In the genomic region with DNA sequence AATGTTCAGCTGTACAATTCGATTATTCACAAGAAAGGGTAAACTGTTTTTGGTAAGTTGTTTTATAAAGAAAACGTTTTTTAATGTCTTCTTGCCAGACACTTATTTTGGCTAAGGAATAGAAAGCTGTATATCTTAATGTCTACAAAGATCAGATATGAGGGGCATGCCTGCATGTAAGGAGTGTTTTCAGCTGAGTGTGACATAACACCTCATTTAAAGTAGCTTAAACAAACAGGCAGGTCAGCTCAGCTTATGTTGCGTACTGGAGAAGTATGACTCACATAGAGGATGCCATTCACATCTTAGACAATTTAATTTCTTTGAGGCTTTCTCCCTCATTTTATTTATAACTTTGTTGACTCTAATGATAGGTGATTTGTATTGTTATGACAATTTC, we compare ENCODE assay signal across 21 cellular contexts. TPM values are rescaled to one million over a fixed set of nuclear protein-coding genes. Genes with fewer than 3 reads are reported as not detected.
DNase-seq lines count a peak whose midpoint lies in the region; ATAC-seq and TF ChIP-seq lines count a peak whose summit lies in the region.
"Had no signal": no experiment of that assay in that cellular context is flagged by ENCODE, and none has a peak within 500 bp of the region (broad histone marks: within the 10 kb centered on the region; RNA-seq: fewer than 3 reads in every experiment).

No MANE protein-coding gene starts in this region.

- peaks cover 2% of the 10 kb centered on the region for H3K27me3 ChIP-seq in fibroblast of lung (ENCODE audit: control insufficient read depth, insufficient read depth, low read length)
- H3K27me3 ChIP-seq: right atrium auricular region had no signal

- no peak overlapping the region for H3K4me3 Mint-ChIP-seq in T-helper 17 cell
- H3K4me3 Mint-ChIP-seq in nephron progenitor cell, result no peak overlapping the region
- H3K4me3 Mint-ChIP-seq: activated CD4-positive, alpha-beta T cell treated with anti-CD3 and anti-CD28 coated beads for 36 hours; CD4-positive, alpha-beta memory T cell; neural crest cell had no signal

- no peak overlapping the region for H3K9ac ChIP-seq in fibroblast of lung (ENCODE audit: insufficient read depth, low read length)

- no peak overlapping the region for H3K4me2 ChIP-seq in fibroblast of lung (ENCODE audit: extremely low read depth, insufficient read depth, low read length)

- no peak for TF ChIP-seq CTCF in fibroblast of lung (conservative IDR thresholded peaks at IDR 0.05 in 1 of 2, IDR thresholded peaks at IDR 0.05 in 1 of 2; ENCODE audit: low read depth in 1 of 2, low read length in 2 of 2)
- no peak for TF ChIP-seq CTCF in nephron progenitor cell (IDR thresholded peaks at IDR 0.05)

- H3K9me3 ChIP-seq in T-helper 17 cell (ENCODE audit: control insufficient read depth, low read length, poor library complexity, severe bottlenecking) (no peaks in the 10 kb centered on the region), fibroblast of lung (ENCODE audit: control insufficient read depth, insufficient read depth, low read depth, low read length) (no peaks in the 10 kb centered on the region)
- H3K9me3 ChIP-seq: lower lobe of right lung, right atrium auricular region had no signal

- peak overlapping the region; percentile 27 for H3K27ac Mint-ChIP-seq in T-helper 17 cell
- H3K27ac Mint-ChIP-seq in nephron progenitor cell, result no peak overlapping the region
- H3K27ac Mint-ChIP-seq: activated CD4-positive, alpha-beta T cell treated with anti-CD3 and anti-CD28 coated beads for 36 hours; CD4-positive, alpha-beta memory T cell had no signal

- H4K20me1 ChIP-seq in fibroblast of lung (ENCODE audit: control insufficient read depth, extremely low read depth, insufficient read depth, low read length), result no peaks in the 10 kb centered on the region

- H3K4me3 ChIP-seq in fibroblast of lung (replicated peaks in 1 of 4; ENCODE audit: control extremely low read depth in 1 of 4, insufficient read depth in 1 of 4, low read depth in 3 of 4, low read length in 4 of 4), result no peak overlapping the region
- H3K4me3 ChIP-seq in skeletal muscle cell (ENCODE audit: low read depth, low read length), result no peak overlapping the region
- H3K4me3 ChIP-seq: lower lobe of right lung, right atrium auricular region had no signal

- no peaks in the 10 kb centered on the region for H3K27me3 Mint-ChIP-seq in T-helper 17 cell
- H3K27me3 Mint-ChIP-seq in nephron progenitor cell (ENCODE audit: low read depth, poor library complexity), result peaks cover 2% of the 10 kb centered on the region
- H3K27me3 Mint-ChIP-seq: activated CD4-positive, alpha-beta T cell treated with anti-CD3 and anti-CD28 coated beads for 36 hours; CD4-positive, alpha-beta memory T cell had no signal

- H3K9me3 Mint-ChIP-seq in nephron progenitor cell, result no peaks in the 10 kb centered on the region
- H3K9me3 Mint-ChIP-seq: CD4-positive, alpha-beta memory T cell; neural crest cell had no signal

- H3K36me3 ChIP-seq in fibroblast of lung (ENCODE audit: control insufficient read depth, insufficient read depth, low read length), result no peaks in the 10 kb centered on the region
- H3K36me3 ChIP-seq: lower lobe of right lung, right atrium auricular region had no signal

- peaks cover 2% of the 10 kb centered on the region for H3K4me1 Mint-ChIP-seq in T-helper 17 cell
- peaks cover 6% of the 10 kb centered on the region for H3K4me1 Mint-ChIP-seq in nephron progenitor cell

- H2AFZ ChIP-seq in fibroblast of lung (ENCODE audit: low read length), result no peak overlapping the region

- DNase-seq in DMS 273 (lab: John Stamatoyannopoulos, UW; ENCODE audit: unreplicated experiment) (peak; percentile 1), DMS 273 treated with DMSO at 0.1 percent for 48 hours (lab: John Stamatoyannopoulos, UW) (no peak), T-helper 17 cell (no peak), fibroblast of lung (ENCODE audit: low read depth in 2 of 2) (peak; percentile 35 to 74), skeletal muscle cell (ENCODE audit: low read depth) (peak; percentile 11), nephron progenitor cell (no peak), GM03348 (ENCODE audit: low spot score) (no peak)
- DNase-seq in stimulated activated CD4-positive, alpha-beta T cell treated with anti-CD3 and anti-CD28 coated beads, Interleukin-2, amount 100 ng/mL, for 48 hours, result no peak
- DNase-seq: activated CD4-positive, alpha-beta T cell treated with anti-CD3 and anti-CD28 coated beads for 36 hours; activated CD8-positive, alpha-beta memory T cell treated with anti-CD3 and anti-CD28 coated beads, Interleukin-2, amount 50 U/mL, for 48 hours; activated naive CD4-positive, alpha-beta T cell; CD4-positive, alpha-beta memory T cell; effector memory CD4-positive, alpha-beta T cell; H7; lower lobe of right lung; NCI-H1105; SHP77 treated with DMSO at 0.1 percent for 48 hours; T-helper 9 cell had no signal

- no peaks in the 10 kb centered on the region for H3K4me1 ChIP-seq in fibroblast of lung (ENCODE audit: control insufficient read depth, extremely low read depth, insufficient read depth, low read length)
- H3K4me1 ChIP-seq: lower lobe of right lung, right atrium auricular region had no signal

- peaks cover 4% of the 10 kb centered on the region for H3K36me3 Mint-ChIP-seq in T-helper 17 cell (ENCODE audit: low read depth)
- H3K36me3 Mint-ChIP-seq in nephron progenitor cell (ENCODE audit: low read depth), result no peaks in the 10 kb centered on the region

- no peak for ATAC-seq in T-helper 17 cell
- ATAC-seq: activated CD4-positive, alpha-beta T cell treated with anti-CD3 and anti-CD28 coated beads for 36 hours; lower lobe of right lung had no signal

- H3K79me2 ChIP-seq in fibroblast of lung (ENCODE audit: control insufficient read depth, insufficient read depth, low read length), result no peaks in the 10 kb centered on the region

- H3K27ac ChIP-seq in fibroblast of lung (ENCODE audit: insufficient read depth, low read length), result no peak overlapping the region
- H3K27ac ChIP-seq: 22Rv1, lower lobe of right lung, right atrium auricular region had no signal

RNA-seq across cellular contexts. Expression of gene LAMTOR3, which starts 30.4 kb away (rescaled TPM):
- 10 to 100 TPM; 17.9 to 22.4 TPM for total RNA-seq in T-helper 17 cell
- 23.4 and 24.1 TPM in 2 replicates for total RNA-seq in fibroblast of lung
- 68.1 and 95.5 TPM in 2 replicates for polyA plus RNA-seq in fibroblast of lung
- 29.6 and 39.2 TPM in 2 replicates for polyA plus RNA-seq in fibroblast of lung (2012)
- polyA minus RNA-seq in fibroblast of lung (ENCODE audit: low replicate concordance), result 1.6 and 3.6 TPM in 2 replicates

RNA-seq across cellular contexts. Expression of gene DAPP1, which starts 47.2 kb away (rescaled TPM):
- total RNA-seq in T-helper 17 cell, result 10 to 100 TPM; 24.5 to 50.4 TPM
- not detected in 2 replicates for total RNA-seq in fibroblast of lung
- polyA plus RNA-seq in fibroblast of lung, result not detected in 2 replicates
- polyA plus RNA-seq in fibroblast of lung (2012), result not detected in 2 replicates
- not detected in 2 replicates for polyA minus RNA-seq in fibroblast of lung (ENCODE audit: low replicate concordance)
- total RNA-seq: H7, neural crest cell had no signal

Comparison
In these comparisons a context has a peak if more than half of its experiments do, and no peak if none do; other contexts are left out.
1. DNase-seq: peak in DMS 273 (single experiment), fibroblast of lung (2 of 2) and skeletal muscle cell (single experiment); none in DMS 273 treated with DMSO at 0.1 percent for 48 hours (single experiment), T-helper 17 cell (0 of 3), nephron progenitor cell (single experiment), GM03348 (single experiment) and stimulated activated CD4-positive, alpha-beta T cell treated with anti-CD3 and anti-CD28 coated beads, Interleukin-2, amount 100 ng/mL, for 48 hours (0 of 2).
2. RNA of gene DAPP1, which starts 47.2 kb away (total RNA-seq): 24.5 to 50.4 TPM in T-helper 17 cell; not detected in fibroblast of lung; every median in the first group is over 10 times any median in the second.